Comparison of ENCODE assay signal across 8 cellular contexts in the genomic region with DNA sequence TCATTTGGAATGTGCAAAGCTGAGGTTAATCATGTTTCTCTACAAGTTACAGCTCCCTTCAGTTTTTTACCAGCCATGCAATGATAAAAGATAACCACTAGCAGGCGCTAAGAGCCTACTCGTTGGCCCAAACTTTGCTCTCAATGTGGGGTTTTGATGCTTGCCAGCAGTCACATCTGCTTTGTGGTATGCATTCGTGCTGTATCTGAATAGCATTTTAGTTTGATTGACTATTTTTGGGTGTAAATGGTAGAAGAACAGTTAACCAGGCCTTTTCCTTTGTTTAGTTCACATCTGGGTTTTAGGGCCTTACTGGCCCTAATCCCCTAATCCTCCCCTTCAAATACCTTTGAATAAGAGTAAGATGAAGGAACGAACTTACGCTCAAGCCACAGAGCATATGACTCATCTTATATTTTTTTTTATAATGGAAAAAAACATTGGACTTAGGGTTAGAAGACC. TPM values are rescaled to one million over a fixed set of nuclear protein-coding genes. Genes with fewer than 3 reads are reported as not detected.
A peak's percentile ranks its signal among the peaks of the same experiment; 100 is the strongest.
DNase-seq lines count a peak whose midpoint lies in the region; ATAC-seq and TF ChIP-seq lines count a peak whose summit lies in the region.

No MANE protein-coding gene starts in this region.

- DNase-seq in stimulated activated CD4-positive, alpha-beta T cell treated with anti-CD3 and anti-CD28 coated beads, Interleukin-12 subunit alpha, Interleukin-12 subunit beta, amount 100 ng/mL, for 24 hours (ENCODE audit: low read depth in 2 of 2): peak; percentile 18 to 19
- DNase-seq in stimulated activated CD4-positive, alpha-beta T cell treated with anti-CD3 and anti-CD28 coated beads, Interleukin-12 subunit alpha, Interleukin-12 subunit beta, amount 100 ng/mL, for 4 hours: no peak
- DNase-seq in NCI-H460 (ENCODE audit: extremely low read depth, low read depth) (peak; percentile 56), fibroblast of the aortic adventitia (ENCODE audit: low read depth) (peak; percentile 98), occipital lobe (lab: John Stamatoyannopoulos, UW) (peak; percentile 35)
- DNase-seq in activated CD4-positive, alpha-beta T cell treated with anti-CD3 and anti-CD28 coated beads, Interleukin-2, amount 50 U/mL, for 1 hour: peak; percentile 23

- peak; percentile 57 for ATAC-seq in HG03159 (IDR thresholded peaks at IDR 0.05; ENCODE audit: unreplicated experiment)
- no peak for ATAC-seq in HG03378 (IDR thresholded peaks at IDR 0.05; ENCODE audit: unreplicated experiment)

- TF ChIP-seq CTCF in fibroblast of the aortic adventitia (IDR thresholded peaks at IDR 0.05; ENCODE audit: insufficient read depth, low read length): peak; percentile 99

- H3K4me3 ChIP-seq in fibroblast of the aortic adventitia (ENCODE audit: low read depth, low read length): no peak overlapping the region

RNA-seq across cellular contexts. Expression of a gene that starts 4.4 kb away (rescaled TPM):
- 0.38 and 0.72 TPM in 2 replicates for total RNA-seq in NCI-H460 (2014; rRNA removed; shearing (Covaris generic))
- 5.9 and 9.8 TPM in 2 replicates for polyA plus RNA-seq in NCI-H460 (2014; cell fraction: nucleus; rRNA removed)
- total RNA-seq in fibroblast of the aortic adventitia (ENCODE audit: low replicate concordance): 375 and 661 TPM in 2 replicates
- 12.3 TPM for total RNA-seq in occipital lobe

RNA-seq across cellular contexts. Expression of a gene that starts 56.7 kb away (rescaled TPM):
- 28.1 and 33.4 TPM in 2 replicates for total RNA-seq in NCI-H460 (2014; rRNA removed; shearing (Covaris generic))
- 5.6 and 13.8 TPM in 2 replicates for polyA plus RNA-seq in NCI-H460 (2014; cell fraction: nucleus; rRNA removed)
- total RNA-seq in fibroblast of the aortic adventitia (ENCODE audit: low replicate concordance): 25.3 and 60.7 TPM in 2 replicates
- 134 TPM for total RNA-seq in occipital lobe

Comparison
In these comparisons a context has a peak if more than half of its experiments do, and no peak if none do; other contexts are left out.
1. RNA of a gene that starts 4.4 kb away (total RNA-seq): 375 to 661 TPM in fibroblast of the aortic adventitia; 12.3 TPM in occipital lobe (single experiment) and 0.38 to 0.72 TPM in NCI-H460; every median in the first group is over 10 times any median in the second.